ENCODE assay signal across 8 cellular contexts in genomic region chr9:129489838-129490582, GRCh38.
DNase-seq lines count a peak whose midpoint lies in the region; FAIRE-seq and TF ChIP-seq lines count a peak whose summit lies in the region.

No MANE protein-coding gene starts in this region.

- H3K9me3 Mint-ChIP-seq in mesothelial cell of epicardium, result no peaks in the 10 kb centered on the region

- H3K27me3 Mint-ChIP-seq in mesothelial cell of epicardium (ENCODE audit: low read depth), result no peaks in the 10 kb centered on the region

- DNase-seq in BJ (ENCODE audit: low read depth) (no peak), T-helper 22 cell (ENCODE audit: low read depth) (peak; percentile 77), mesothelial cell of epicardium (ENCODE audit: low spot score in 2 of 2, unreplicated experiment in 2 of 2) (no peak), superior temporal gyrus (ENCODE audit: extremely low spot score) (peak; percentile 36), hepatic stellate cell (ENCODE audit: low spot score) (no peak), D721Med (ENCODE audit: insufficient read length, low spot score) (no peak), LoVo (ENCODE audit: low spot score) (no peak)
- DNase-seq in central memory CD4-positive, alpha-beta T cell, result peak; percentile 84

- H3K27ac Mint-ChIP-seq in mesothelial cell of epicardium, result peak overlapping the region; percentile 98

- no peaks in the 10 kb centered on the region; the same call in 1 of the 2 replicates for H3K36me3 ChIP-seq in BJ (ENCODE audit: control insufficient read depth, insufficient read depth, low read length)

- no peak for TF ChIP-seq CTCF in BJ (IDR thresholded peaks at IDR 0.05; ENCODE audit: insufficient read depth, low read depth, low read length)
- TF ChIP-seq CTCF in mesothelial cell of epicardium (IDR thresholded peaks at IDR 0.05; ENCODE audit: unreplicated experiment), result no peak
- TF ChIP-seq CTCF in D721Med (IDR thresholded peaks at IDR 0.05; ENCODE audit: insufficient read depth, missing control alignments), result no peak

- peaks cover 81% of the 10 kb centered on the region for H3K4me1 Mint-ChIP-seq in mesothelial cell of epicardium

- no peaks in the 10 kb centered on the region for H3K27me3 ChIP-seq in BJ (ENCODE audit: control insufficient read depth, insufficient read depth, low read length)

- H3K4me3 ChIP-seq in BJ (ENCODE audit: low read depth, low read length), result peak overlapping the region; percentile 14

- no peaks in the 10 kb centered on the region for H3K36me3 Mint-ChIP-seq in mesothelial cell of epicardium

- no peak for FAIRE-seq in D721Med (lab: Jason Lieb, UNC)

- POLR2A ChIA-PET in BJ (lab: Charles Lee), result no interaction called here

- CTCF ChIA-PET in BJ (lab: Yijun Ruan, JAX), result interaction anchor here (0.6 to 1.5 kb wide), 6 partner anchors 9 to 351 kb away, joined by 3 to 5 read pairs (median 4); no protein-coding TSS in a partner anchor

- H3K4me3 Mint-ChIP-seq in mesothelial cell of epicardium, result peak overlapping the region; percentile 62

Comparison
In these comparisons a context has a peak if more than half of its experiments do, and no peak if none do; other contexts are left out.
1. DNase-seq: peak in T-helper 22 cell (single experiment), central memory CD4-positive, alpha-beta T cell (single experiment) and superior temporal gyrus (single experiment); none in BJ (single experiment), mesothelial cell of epicardium (0 of 2), hepatic stellate cell (single experiment), D721Med (single experiment) and LoVo (single experiment).